In the genomic region with DNA sequence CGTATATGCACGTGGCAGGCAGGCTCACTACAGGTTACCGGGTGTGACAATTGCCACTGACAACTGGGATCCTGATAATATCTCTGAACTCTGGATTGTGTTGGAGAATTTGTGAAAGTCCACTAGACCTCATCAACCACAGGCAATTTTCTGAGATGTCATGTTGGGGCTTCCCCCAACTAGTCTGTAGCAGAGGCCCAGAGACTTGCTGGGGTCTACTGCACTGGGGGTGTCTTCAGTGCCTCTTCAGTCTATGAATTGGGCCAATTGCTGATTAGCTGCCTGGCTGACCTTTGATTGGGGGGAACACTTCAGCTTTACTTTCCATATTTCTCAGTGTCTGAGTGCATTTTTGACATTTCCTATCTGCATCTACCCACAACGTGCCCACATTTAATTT, we compare ENCODE assay signal across 22 cellular contexts.
DNase-seq lines count a peak whose midpoint lies in the region; ATAC-seq, FAIRE-seq and TF ChIP-seq lines count a peak whose summit lies in the region.
"Had no signal": no experiment of that assay in that cellular context is flagged by ENCODE, and none has a peak within 500 bp of the region (broad histone marks: within the 10 kb centered on the region; RNA-seq: fewer than 3 reads in every experiment).

No MANE protein-coding gene starts in this region.

- no peak for TF ChIP-seq EP300 in K562 (IDR thresholded peaks at IDR 0.05; ENCODE audit: low read length)
- TF ChIP-seq EP300 in esophagus muscularis mucosa (IDR thresholded peaks at IDR 0.05): no peak

- H3K36me3 ChIP-seq in K562 (ENCODE audit: control insufficient read depth, insufficient read depth, low read length) (no peaks in the 10 kb centered on the region), esophagus muscularis mucosa (no peaks in the 10 kb centered on the region)
- H3K36me3 ChIP-seq: BLaER1, HAP-1 had no signal

- H3K9me1 ChIP-seq in K562 (ENCODE audit: control insufficient read depth, insufficient read depth, low read length): no peaks in the 10 kb centered on the region

- no peak overlapping the region for H3K9ac ChIP-seq in K562 (ENCODE audit: insufficient read depth in 1 of 2, low read depth in 2 of 2, low read length in 2 of 2)
- H3K9ac ChIP-seq: BLaER1 had no signal

- H3K9me3 ChIP-seq in K562 (replicated peaks; ENCODE audit: control insufficient read depth, insufficient read depth, low read depth, low read length): no peaks in the 10 kb centered on the region
- H3K9me3 ChIP-seq in esophagus muscularis mucosa: no peaks in the 10 kb centered on the region
- H3K9me3 ChIP-seq: BLaER1, Caco-2, HAP-1 had no signal

- no peaks in the 10 kb centered on the region for H3K9me3 Mint-ChIP-seq in activated CD8-positive, alpha-beta T cell treated with anti-CD3 and anti-CD28 coated beads for 36 hours
- H3K9me3 Mint-ChIP-seq in activated CD8-positive, alpha-beta T cell treated with anti-CD3 and anti-CD28 coated beads, Interleukin-2, amount 10 ng/mL, durations not matched to agents 7 days and 5 days (ENCODE audit: insufficient read depth): no peaks in the 10 kb centered on the region
- peaks cover 3% of the 10 kb centered on the region for H3K9me3 Mint-ChIP-seq in activated naive CD8-positive, alpha-beta T cell treated with anti-CD3 and anti-CD28 coated beads for 36 hours
- H3K9me3 Mint-ChIP-seq: CD4-positive, CD25-positive, alpha-beta regulatory T cell; HFFc6 had no signal

- TF ChIP-seq POLR2A in K562 (conservative IDR thresholded peaks at IDR 0.05) (no peak), esophagus muscularis mucosa (IDR thresholded peaks at IDR 0.05; ENCODE audit: low read depth) (no peak)

- H3K27ac ChIP-seq in K562 (ENCODE audit: extremely low read depth, low read depth, low read length) (no peak overlapping the region), esophagus muscularis mucosa (replicated peaks in 1 of 4) (no peak overlapping the region)
- H3K27ac ChIP-seq: 22Rv1, BLaER1, C4-2B had no signal

- H3K79me2 ChIP-seq in K562 (ENCODE audit: control insufficient read depth, insufficient read depth, low read length): no peaks in the 10 kb centered on the region

- H3K4me1 ChIP-seq in K562 (replicated peaks in 1 of 2; ENCODE audit: control insufficient read depth in 2 of 2, insufficient read depth in 2 of 2, low read length in 2 of 2) (no peaks in the 10 kb centered on the region), esophagus muscularis mucosa (peaks cover 5 to 19% (median 10%) of the 10 kb centered on the region in 4 donors)
- H3K4me1 ChIP-seq: Caco-2 had no signal

- POLR2A ChIA-PET in activated CD8-positive, alpha-beta T cell treated with anti-CD3 and anti-CD28 coated beads for 36 hours (lab: Charles Lee): no interaction called here
- POLR2A ChIA-PET in activated CD8-positive, alpha-beta T cell treated with anti-CD3 and anti-CD28 coated beads, Interleukin-2, amount 10 ng/mL, durations not matched to agents 7 days and 5 days (lab: Charles Lee): no interaction called here
- POLR2A ChIA-PET in K562 (lab: Yijun Ruan, JAX): interaction anchor here (1.0 kb wide), 1 partner anchor 16 kb away, joined by 4 read pairs; no protein-coding TSS in a partner anchor

- no peak for TF ChIP-seq RAD21 in K562 (CRISPR knock-in tag; conservative IDR thresholded peaks at IDR 0.05 in 1 of 2, IDR thresholded peaks at IDR 0.05 in 1 of 2)

- no peak overlapping the region for H2AFZ ChIP-seq in K562 (ENCODE audit: low read depth, low read length)

- peaks cover 13% of the 10 kb centered on the region for H3K27me3 Mint-ChIP-seq in activated CD8-positive, alpha-beta T cell treated with anti-CD3 and anti-CD28 coated beads for 36 hours
- H3K27me3 Mint-ChIP-seq in activated CD8-positive, alpha-beta T cell treated with anti-CD3 and anti-CD28 coated beads, Interleukin-2, amount 10 ng/mL, durations not matched to agents 7 days and 5 days (ENCODE audit: low read depth): peaks cover 13% of the 10 kb centered on the region
- peaks cover 17% of the 10 kb centered on the region for H3K27me3 Mint-ChIP-seq in activated naive CD8-positive, alpha-beta T cell treated with anti-CD3 and anti-CD28 coated beads for 36 hours

- peaks cover 20% of the 10 kb centered on the region for H3K4me1 Mint-ChIP-seq in activated CD8-positive, alpha-beta T cell treated with anti-CD3 and anti-CD28 coated beads for 36 hours (ENCODE audit: low read depth)
- peaks cover 22% of the 10 kb centered on the region for H3K4me1 Mint-ChIP-seq in activated CD8-positive, alpha-beta T cell treated with anti-CD3 and anti-CD28 coated beads, Interleukin-2, amount 10 ng/mL, durations not matched to agents 7 days and 5 days (ENCODE audit: low read depth)
- peaks cover 20% of the 10 kb centered on the region for H3K4me1 Mint-ChIP-seq in activated naive CD8-positive, alpha-beta T cell treated with anti-CD3 and anti-CD28 coated beads for 36 hours

- intact Hi-C loops in activated CD8-positive, alpha-beta T cell treated with anti-CD3 and anti-CD28 coated beads for 36 hours (cut with micrococcal nuclease): no loop called here
- intact Hi-C loops in K562 (cut with micrococcal nuclease) (no loop called here), esophagus muscularis mucosa (cut with DNase I) (no loop called here)

- CTCF ChIA-PET in activated CD8-positive, alpha-beta T cell treated with anti-CD3 and anti-CD28 coated beads for 36 hours (lab: Charles Lee): interaction anchor here (1.2 kb wide), 1 partner anchor 16 kb away, joined by 4 read pairs; no protein-coding TSS in a partner anchor
- CTCF ChIA-PET in activated CD8-positive, alpha-beta T cell treated with anti-CD3 and anti-CD28 coated beads, Interleukin-2, amount 10 ng/mL, durations not matched to agents 7 days and 5 days (lab: Charles Lee): interaction anchor here (2.1 kb wide), 1 partner anchor 16 kb away, joined by 12 read pairs; no protein-coding TSS in a partner anchor
- CTCF ChIA-PET in K562 (lab: Yijun Ruan, JAX; ENCODE audit: low intra/inter-chr PET ratio): no interaction called here

- H3K4me2 ChIP-seq in K562 (ENCODE audit: insufficient read depth, low read length): no peak overlapping the region

- no peak overlapping the region for H3K4me3 Mint-ChIP-seq in activated CD8-positive, alpha-beta T cell treated with anti-CD3 and anti-CD28 coated beads for 36 hours
- H3K4me3 Mint-ChIP-seq in activated CD8-positive, alpha-beta T cell treated with anti-CD3 and anti-CD28 coated beads, Interleukin-2, amount 10 ng/mL, durations not matched to agents 7 days and 5 days: no peak overlapping the region
- no peak overlapping the region for H3K4me3 Mint-ChIP-seq in activated naive CD8-positive, alpha-beta T cell treated with anti-CD3 and anti-CD28 coated beads for 36 hours
- H3K4me3 Mint-ChIP-seq: B cell; CD4-positive, CD25-positive, alpha-beta regulatory T cell; CD8-positive, alpha-beta T cell; HFFc6 had no signal

- H3K27me3 ChIP-seq in K562 (ENCODE audit: control insufficient read depth in 2 of 2, insufficient read depth in 2 of 2, low read length in 2 of 2): peaks cover 0 to 16% of the 10 kb centered on the region in 2 experiments; a peak in 2 of 5 replicates
- no peaks in the 10 kb centered on the region for H3K27me3 ChIP-seq in esophagus muscularis mucosa
- H3K27me3 ChIP-seq: BLaER1 had no signal

- H4K20me1 ChIP-seq in K562 (replicated peaks; ENCODE audit: control insufficient read depth, insufficient read depth, low read length): no peaks in the 10 kb centered on the region
- H4K20me1 ChIP-seq: BLaER1 had no signal

- no peak for TF ChIP-seq CTCF in activated CD8-positive, alpha-beta T cell treated with anti-CD3 and anti-CD28 coated beads for 36 hours (IDR thresholded peaks at IDR 0.05)
- TF ChIP-seq CTCF in K562 (IDR thresholded peaks at IDR 0.05 in 2 of 3, conservative IDR thresholded peaks at IDR 0.05 in 1 of 3; ENCODE audit: insufficient read depth in 2 of 3, low read depth in 1 of 3, low read length in 3 of 3) (no peak), esophagus muscularis mucosa (IDR thresholded peaks at IDR 0.05) (no peak)

- peak; percentile 6 for FAIRE-seq in K562 (lab: Jason Lieb, UNC)
- FAIRE-seq: A204.1, GM12892, H54 had no signal

- peak; percentile 6 for DNase-seq in activated CD8-positive, alpha-beta T cell treated with anti-CD3 and anti-CD28 coated beads for 36 hours
- no peak for DNase-seq in activated CD8-positive, alpha-beta T cell treated with anti-CD3 and anti-CD28 coated beads, Interleukin-2, amount 10 ng/mL, durations not matched to agents 7 days and 5 days
- peak; percentile 4 for DNase-seq in activated naive CD8-positive, alpha-beta T cell treated with anti-CD3 and anti-CD28 coated beads for 36 hours
- DNase-seq in K562 (ENCODE audit: extremely low read depth in 1 of 4, low spot score in 3 of 4) (no peak), NCI-H1092 (lab: John Stamatoyannopoulos, UW) (no peak), esophagus muscularis mucosa (ENCODE audit: extremely low spot score) (no peak)
- DNase-seq: Caco-2; CD4-positive, CD25-positive, alpha-beta regulatory T cell; CD8-positive, alpha-beta T cell; DMS153; EL; GDM1; GOT3; HFFc6 had no signal

- WGBS in K562 (ENCODE audit: insufficient coverage, low coverage, missing lambda C conversion rate): 2% methylated on average over 4 of the region's 4 CpGs
- WGBS in esophagus muscularis mucosa: 94% methylated on average over 4 of the region's 4 CpGs

- in situ Hi-C loops in K562 (cut with MboI): no loop called here

- BruUV-seq in K562 (replicated peaks; lab: Mats Ljungman, UMichigan): no TSS peak

- peak; percentile 67 for ATAC-seq in activated CD8-positive, alpha-beta T cell treated with anti-CD3 and anti-CD28 coated beads for 36 hours
- no peak for ATAC-seq in activated CD8-positive, alpha-beta T cell treated with anti-CD3 and anti-CD28 coated beads, Interleukin-2, amount 10 ng/mL, durations not matched to agents 7 days and 5 days
- no peak for ATAC-seq in K562
- ATAC-seq: CD8-positive, alpha-beta T cell had no signal

- no peak overlapping the region for H3K27ac Mint-ChIP-seq in activated CD8-positive, alpha-beta T cell treated with anti-CD3 and anti-CD28 coated beads for 36 hours
- no peak overlapping the region for H3K27ac Mint-ChIP-seq in activated CD8-positive, alpha-beta T cell treated with anti-CD3 and anti-CD28 coated beads, Interleukin-2, amount 10 ng/mL, durations not matched to agents 7 days and 5 days
- H3K27ac Mint-ChIP-seq in activated naive CD8-positive, alpha-beta T cell treated with anti-CD3 and anti-CD28 coated beads for 36 hours: no peak overlapping the region
- H3K27ac Mint-ChIP-seq: B cell; CD4-positive, CD25-positive, alpha-beta regulatory T cell; CD8-positive, alpha-beta T cell; HFFc6 had no signal

- no peak overlapping the region for H3K4me3 ChIP-seq in K562
- H3K4me3 ChIP-seq in esophagus muscularis mucosa: no peak overlapping the region
- H3K4me3 ChIP-seq: BLaER1, HAP-1 had no signal

- H3K36me3 Mint-ChIP-seq in activated CD8-positive, alpha-beta T cell treated with anti-CD3 and anti-CD28 coated beads for 36 hours (ENCODE audit: low read depth): no peaks in the 10 kb centered on the region
- H3K36me3 Mint-ChIP-seq in activated CD8-positive, alpha-beta T cell treated with anti-CD3 and anti-CD28 coated beads, Interleukin-2, amount 10 ng/mL, durations not matched to agents 7 days and 5 days (ENCODE audit: low read depth): peaks cover 2% of the 10 kb centered on the region
- peaks cover 3% of the 10 kb centered on the region for H3K36me3 Mint-ChIP-seq in activated naive CD8-positive, alpha-beta T cell treated with anti-CD3 and anti-CD28 coated beads for 36 hours
- H3K36me3 Mint-ChIP-seq: CD4-positive, CD25-positive, alpha-beta regulatory T cell; CD8-positive, alpha-beta T cell had no signal

TF ChIP-seq in K562, 482 proteins besides CTCF, POLR2A, EP300 and RAD21 (continues in another document):
- no peak for TF ChIP-seq ZNF124 (CRISPR knock-in tag; IDR thresholded peaks at IDR 0.05)

Comparison
In these comparisons a context has a peak if more than half of its experiments do, and no peak if none do; other contexts are left out.
1. DNase-seq: peak in activated CD8-positive, alpha-beta T cell treated with anti-CD3 and anti-CD28 coated beads for 36 hours (single experiment) and activated naive CD8-positive, alpha-beta T cell treated with anti-CD3 and anti-CD28 coated beads for 36 hours (single experiment); none in activated CD8-positive, alpha-beta T cell treated with anti-CD3 and anti-CD28 coated beads, Interleukin-2, amount 10 ng/mL, durations not matched to agents 7 days and 5 days (single experiment), K562 (0 of 4), NCI-H1092 (single experiment) and esophagus muscularis mucosa (single experiment).